ENCODE assay signal across 17 cellular contexts in the genomic region with DNA sequence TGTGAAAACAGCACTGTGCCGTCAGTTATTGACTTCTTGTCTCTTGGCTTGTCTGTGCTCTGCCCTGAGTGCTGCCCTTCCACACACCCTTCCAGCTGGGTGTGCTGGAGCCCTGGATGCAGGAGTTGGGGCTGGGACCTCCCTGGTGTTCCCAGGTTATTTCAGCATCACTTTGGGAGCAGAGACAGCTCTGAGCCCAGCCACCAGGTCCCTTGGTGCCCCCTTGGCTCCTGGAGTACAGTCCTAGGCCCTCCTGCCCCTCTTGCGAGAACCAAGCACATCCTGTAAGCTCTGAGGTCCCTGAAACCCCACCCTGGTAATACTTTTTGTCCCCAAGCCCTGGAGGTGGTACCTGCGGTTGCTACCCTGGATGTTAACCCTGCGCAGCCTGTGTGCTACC. TPM values are rescaled to one million over a fixed set of nuclear protein-coding genes. Genes with fewer than 3 reads are reported as not detected.
DNase-seq lines count a peak whose midpoint lies in the region; ATAC-seq, FAIRE-seq and TF ChIP-seq lines count a peak whose summit lies in the region.
"Had no signal": no experiment of that assay in that cellular context is flagged by ENCODE, and none has a peak within 500 bp of the region (broad histone marks: within the 10 kb centered on the region; RNA-seq: fewer than 3 reads in every experiment).

No MANE protein-coding gene starts in this region.

- H4K20me1 ChIP-seq in osteoblast (ENCODE audit: insufficient read depth, low read length) (peaks cover 6% of the 10 kb centered on the region), smooth muscle cell (ENCODE audit: low read depth) (no peaks in the 10 kb centered on the region)

- no peaks in the 10 kb centered on the region for H3K4me1 ChIP-seq in kidney (ENCODE audit: control insufficient read depth in 1 of 2, insufficient read depth in 1 of 2, low read depth in 1 of 2, low read length in 2 of 2)
- H3K4me1 ChIP-seq in osteoblast (ENCODE audit: insufficient read depth, low read length) = no peaks in the 10 kb centered on the region
- H3K4me1 ChIP-seq in smooth muscle cell (ENCODE audit: low read depth) = no peaks in the 10 kb centered on the region

- peaks cover 3% of the 10 kb centered on the region for H3K79me2 ChIP-seq in osteoblast (ENCODE audit: insufficient read depth, low read length)
- H3K79me2 ChIP-seq in smooth muscle cell (ENCODE audit: low read depth) = no peaks in the 10 kb centered on the region

- H3K9ac ChIP-seq in kidney (ENCODE audit: low read length in 2 of 2) (no peak overlapping the region), smooth muscle cell (ENCODE audit: low read depth) (no peak overlapping the region)

- no peaks in the 10 kb centered on the region for H3F3A ChIP-seq in smooth muscle cell (ENCODE audit: low read depth)

- intact Hi-C loops in kidney (cut with DNase I) = no loop called here

- no peaks in the 10 kb centered on the region for H3K27me3 Mint-ChIP-seq in T-helper 17 cell
- H3K27me3 Mint-ChIP-seq: B cell; CD4-positive, alpha-beta T cell had no signal

- no peak overlapping the region for H3K4me3 Mint-ChIP-seq in T-helper 17 cell
- H3K4me3 Mint-ChIP-seq: B cell; CD4-positive, alpha-beta T cell; HFFc6 had no signal

- FAIRE-seq in kidney (lab: Jason Lieb, UNC) = no peak
- FAIRE-seq: A204.1, GM12878, GM18507, HTR-8/SVneo had no signal

- H3K4me1 Mint-ChIP-seq in T-helper 17 cell = no peaks in the 10 kb centered on the region
- H3K4me1 Mint-ChIP-seq: B cell had no signal

- H3K4me2 ChIP-seq in osteoblast (ENCODE audit: insufficient read depth, low read length) (no peak overlapping the region), smooth muscle cell (no peak overlapping the region)

- H3K27ac ChIP-seq in kidney (ENCODE audit: low read depth in 2 of 2, low read length in 2 of 2) (no peak overlapping the region), osteoblast (ENCODE audit: low read depth, low read length) (no peak overlapping the region), smooth muscle cell (ENCODE audit: low read depth) (no peak overlapping the region)

- TF ChIP-seq CTCF in kidney (IDR thresholded peaks at IDR 0.05; ENCODE audit: borderline replicate concordance, extremely low read depth, insufficient read depth) (no peak), osteoblast (IDR thresholded peaks at IDR 0.05; ENCODE audit: extremely low read depth, low read depth, low read length) (no peak), smooth muscle cell (IDR thresholded peaks at IDR 0.05; ENCODE audit: borderline replicate concordance, insufficient read depth, poor library complexity, severe bottlenecking) (no peak)

- WGBS in smooth muscle cell (ENCODE audit: low lambda C conversion rate) = 94% methylated on average over 4 of the region's 4 CpGs

- no peak overlapping the region for H3K4me3 ChIP-seq in kidney (ENCODE audit: low read length in 2 of 2)
- no peak overlapping the region for H3K4me3 ChIP-seq in osteoblast (ENCODE audit: insufficient read depth, low read length)
- H3K4me3 ChIP-seq in smooth muscle cell = no peak overlapping the region
- H3K4me3 ChIP-seq: GM12878 had no signal

- peaks cover 13% of the 10 kb centered on the region for H3K36me3 Mint-ChIP-seq in T-helper 17 cell (ENCODE audit: low read depth)

- no peak for ATAC-seq in T-helper 17 cell
- ATAC-seq in GM19452 (IDR thresholded peaks at IDR 0.05; ENCODE audit: unreplicated experiment) = no peak
- ATAC-seq: GM12878 had no signal

- peak overlapping the region; percentile 3 for H3K27ac Mint-ChIP-seq in T-helper 17 cell
- H3K27ac Mint-ChIP-seq: B cell; CD4-positive, alpha-beta T cell; HFFc6 had no signal

- H3K27me3 ChIP-seq in osteoblast (ENCODE audit: insufficient read depth, low read length) (no peaks in the 10 kb centered on the region), smooth muscle cell (ENCODE audit: low read depth) (no peaks in the 10 kb centered on the region)

- H2AFZ ChIP-seq in osteoblast (ENCODE audit: low read length) = no peak overlapping the region
- H2AFZ ChIP-seq in smooth muscle cell (ENCODE audit: low read depth) = no peak overlapping the region

- DNase-seq in T-helper 17 cell (no peak), kidney (peak; percentile 29), osteoblast (ENCODE audit: insufficient read length, low spot score, missing footprints) (peak; percentile 57), GM19240 (ENCODE audit: insufficient read length, low spot score) (no peak), smooth muscle cell (lab: John Stamatoyannopoulos, UW; ENCODE audit: unreplicated experiment) (no peak), amygdala (lab: John Stamatoyannopoulos, UW) (no peak)
- DNase-seq: C1 segment of cervical spinal cord; CD4-positive, alpha-beta T cell; DMS79; HCEC 1CT; HFFc6 had no signal

- H3K36me3 ChIP-seq in kidney (ENCODE audit: control insufficient read depth in 1 of 2, insufficient read depth in 2 of 2, low read length in 2 of 2) = peaks cover 15 to 28% of the 10 kb centered on the region in 2 donors
- H3K36me3 ChIP-seq in osteoblast (ENCODE audit: insufficient read depth, low read length) = peaks cover 44% of the 10 kb centered on the region
- H3K36me3 ChIP-seq in smooth muscle cell (ENCODE audit: low read depth) = peaks cover 28% of the 10 kb centered on the region

- peaks cover 3% of the 10 kb centered on the region for H3K9me3 ChIP-seq in T-helper 17 cell (ENCODE audit: control insufficient read depth, low read length, poor library complexity, severe bottlenecking)
- peaks cover 9 to 11% of the 10 kb centered on the region in 2 donors for H3K9me3 ChIP-seq in kidney (ENCODE audit: control insufficient read depth in 1 of 2, low read length in 2 of 2)
- H3K9me3 ChIP-seq in osteoblast (ENCODE audit: low read depth, low read length) = peaks cover 12% of the 10 kb centered on the region
- H3K9me3 ChIP-seq in smooth muscle cell (replicated peaks; ENCODE audit: low read depth) = peaks cover 29% of the 10 kb centered on the region

RNA-seq across cellular contexts. Expression of a gene that starts 24.3 kb away (rescaled TPM):
- total RNA-seq in T-helper 17 cell = not detected
- total RNA-seq in kidney = 28.8 TPM
- polyA plus RNA-seq in kidney (ENCODE audit: insufficient read depth, low read depth, low replicate concordance) = 22.9 TPM
- 33.3 and 41.3 TPM in 2 replicates for total RNA-seq in osteoblast
- total RNA-seq in smooth muscle cell = 33.5 and 34.9 TPM in 2 replicates
- 40.8 and 50.7 TPM in 2 replicates for polyA plus RNA-seq in smooth muscle cell
- total RNA-seq: CD4-positive, alpha-beta T cell had no signal

RNA-seq across cellular contexts. Expression of a gene that starts 54.2 kb away (rescaled TPM):
- total RNA-seq in T-helper 17 cell (10 to 100 TPM; 28.0 to 36.9 TPM), kidney (68.0 TPM), osteoblast (43.3 and 43.4 TPM in 2 replicates), smooth muscle cell (20.8 and 23.1 TPM in 2 replicates)
- polyA plus RNA-seq in kidney (ENCODE audit: insufficient read depth, low read depth, low replicate concordance) (184 TPM), smooth muscle cell (38.8 and 47.2 TPM in 2 replicates)

RNA-seq across cellular contexts. Expression of a gene that starts 54.7 kb away (rescaled TPM):
- total RNA-seq in T-helper 17 cell (100 to 1,000 TPM; 104 to 119 TPM), kidney (81.0 TPM), osteoblast (42.7 and 48.0 TPM in 2 replicates), smooth muscle cell (60.4 and 70.3 TPM in 2 replicates)
- polyA plus RNA-seq in kidney (ENCODE audit: insufficient read depth, low read depth, low replicate concordance) (56.6 TPM), smooth muscle cell (91.3 and 96.4 TPM in 2 replicates)

Comparison
In these comparisons a context has a peak if more than half of its experiments do, and no peak if none do; other contexts are left out.
1. DNase-seq: peak in kidney (single experiment) and osteoblast (single experiment); none in T-helper 17 cell (0 of 3), GM19240 (single experiment), smooth muscle cell (single experiment) and amygdala (0 of 56).
2. RNA of a gene that starts 24.3 kb away (total RNA-seq): 33.3 to 41.3 TPM in osteoblast, 33.5 to 34.9 TPM in smooth muscle cell and 28.8 TPM in kidney (single experiment); not detected in T-helper 17 cell; every median in the first group is over 10 times any median in the second.